In the genomic region with DNA sequence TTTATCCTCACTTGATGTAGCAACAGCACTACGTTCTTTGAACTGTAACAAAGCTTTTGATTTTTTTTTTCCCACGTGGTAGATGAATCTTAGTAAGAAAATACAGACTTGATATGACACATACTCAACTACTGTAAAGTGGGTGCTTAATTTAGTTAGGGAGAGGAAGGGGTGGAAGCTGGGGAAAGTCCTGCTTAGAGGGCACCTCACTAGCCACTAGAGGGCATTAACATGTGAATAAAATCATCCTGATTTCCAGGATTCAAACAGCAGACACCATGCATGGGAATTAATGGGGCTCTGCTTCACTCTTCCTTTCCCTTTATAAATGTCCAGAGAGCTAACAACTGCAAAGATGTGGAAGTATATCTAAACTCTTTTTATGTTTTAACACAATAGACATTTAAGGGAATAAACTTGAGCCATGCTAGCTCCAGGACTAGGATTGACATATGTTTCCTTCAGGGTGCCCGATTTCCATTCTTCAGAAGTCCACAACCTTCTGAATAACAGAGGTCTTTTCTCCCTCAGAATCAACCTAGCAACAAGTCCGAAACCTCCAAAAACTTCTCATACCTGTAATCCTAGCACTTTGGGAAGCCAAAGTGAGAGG, we compare ENCODE assay signal across 8 cellular contexts.
A peak's percentile ranks its signal among the peaks of the same experiment; 100 is the strongest.
DNase-seq lines count a peak whose midpoint lies in the region; ATAC-seq and TF ChIP-seq lines count a peak whose summit lies in the region.

No MANE protein-coding gene starts in this region.

- DNase-seq in A673 (ENCODE audit: low spot score) (peak; percentile 64), GM03348 (ENCODE audit: low spot score) (peak; percentile 61), NCI-H774 (lab: John Stamatoyannopoulos, UW) (peak; percentile 1), breast epithelium (ENCODE audit: low spot score in 2 of 2) (no peak), left lung (no peak), vagina (ENCODE audit: extremely low spot score in 2 of 2) (no peak), NOMO-1 (lab: John Stamatoyannopoulos, UW; ENCODE audit: unreplicated experiment in 2 of 2) (no peak)

- H3K4me1 ChIP-seq in A673 (ENCODE audit: insufficient read depth, low read length, poor library complexity, severe bottlenecking) (peaks cover 4% of the 10 kb centered on the region), breast epithelium (no peaks in the 10 kb centered on the region), left lung (peaks cover 3 to 42% of the 10 kb centered on the region in 2 donors), vagina (peaks cover 40% of the 10 kb centered on the region)

- H3K27ac ChIP-seq in A673 (ENCODE audit: low read depth, low read length, poor library complexity, severe bottlenecking) (no peak overlapping the region), breast epithelium (no peak overlapping the region), left lung (no peak overlapping the region), vagina (no peak overlapping the region)

- CTCF ChIA-PET in A673 (lab: Charles Lee), result interaction anchor here (0.6 to 1.7 kb wide), 3 partner anchors 202 to 1557 kb away, joined by 3 to 5 read pairs (median 4); no protein-coding TSS in a partner anchor

- TF ChIP-seq POLR2A in breast epithelium (IDR thresholded peaks at IDR 0.05) (no peak), vagina (IDR thresholded peaks at IDR 0.05) (no peak)

- peak; percentile 77 for TF ChIP-seq CTCF in A673 (conservative IDR thresholded peaks at IDR 0.05; ENCODE audit: low read depth, low read length)
- TF ChIP-seq CTCF in breast epithelium (IDR thresholded peaks at IDR 0.05), result peak; percentile 21 to 56 (median 45)
- TF ChIP-seq CTCF in left lung (IDR thresholded peaks at IDR 0.05), result peak; percentile 52 to 61
- peak in 2 of 3 experiments; percentile 33 to 35 for TF ChIP-seq CTCF in vagina (IDR thresholded peaks at IDR 0.05)

- ATAC-seq in left lung (peak; percentile 88), HG03520 (IDR thresholded peaks at IDR 0.05; ENCODE audit: unreplicated experiment) (no peak)

- no peaks in the 10 kb centered on the region for H3K27me3 ChIP-seq in A673 (replicated peaks; ENCODE audit: insufficient read depth, low read depth, low read length, poor library complexity)
- H3K27me3 ChIP-seq in breast epithelium, result no peaks in the 10 kb centered on the region
- H3K27me3 ChIP-seq in left lung, result no peaks in the 10 kb centered on the region
- H3K27me3 ChIP-seq in vagina, result no peaks in the 10 kb centered on the region

- POLR2A ChIA-PET in A673 (lab: Charles Lee; ENCODE audit: low non-redundant PET), result interaction anchor here (0.6 kb wide), 1 partner anchor 202 kb away, joined by 3 read pairs; no protein-coding TSS in a partner anchor

- intact Hi-C loops in A673 (cut with micrococcal nuclease; ENCODE audit: unreplicated experiment), result loop anchor here (5.0 to 10.0 kb wide), 4 partner anchors 179 to 574 kb away; partner anchors contain the start of gene ATXN1
- intact Hi-C loops in breast epithelium (cut with DNase I; ENCODE audit: low total_unique reads), result no loop called here
- intact Hi-C loops in left lung (cut with DNase I), result loop anchor here in 1 of 2 donors (5.0 kb wide), 1 partner anchor 251 kb away; the partner anchor contains the start of gene ATXN1
- intact Hi-C loops in vagina (cut with DNase I), result no loop called here

- BruUV-seq in A673 (replicated peaks; lab: Mats Ljungman, UMichigan), result no TSS peak

- H3K9me3 ChIP-seq in A673 (ENCODE audit: low read depth, low read length, poor library complexity, severe bottlenecking), result no peaks in the 10 kb centered on the region
- H3K9me3 ChIP-seq in breast epithelium, result no peaks in the 10 kb centered on the region
- H3K9me3 ChIP-seq in left lung, result no peaks in the 10 kb centered on the region
- H3K9me3 ChIP-seq in vagina, result no peaks in the 10 kb centered on the region

- H3K36me3 ChIP-seq in A673 (ENCODE audit: insufficient read depth, low read length, poor library complexity, severe bottlenecking), result no peaks in the 10 kb centered on the region
- no peaks in the 10 kb centered on the region for H3K36me3 ChIP-seq in breast epithelium
- H3K36me3 ChIP-seq in left lung, result no peaks in the 10 kb centered on the region
- no peaks in the 10 kb centered on the region for H3K36me3 ChIP-seq in vagina

- no peak overlapping the region for H3K4me3 ChIP-seq in A673 (ENCODE audit: low read depth, low read length, poor library complexity, severe bottlenecking)
- no peak overlapping the region for H3K4me3 ChIP-seq in breast epithelium
- H3K4me3 ChIP-seq in left lung, result no peak overlapping the region
- no peak overlapping the region for H3K4me3 ChIP-seq in vagina

Comparison
In these comparisons a context has a peak if more than half of its experiments do, and no peak if none do; other contexts are left out.
1. DNase-seq: peak in A673 (single experiment), GM03348 (single experiment) and NCI-H774 (single experiment); none in breast epithelium (0 of 2), left lung (0 of 2), vagina (0 of 2) and NOMO-1 (0 of 2).
2. Peak in every context shown above with its lines, with median percentiles within 50 percentile points of each other: CTCF ChIP-seq.